20 cellular contexts compared by ENCODE assay signal in the genomic region with DNA sequence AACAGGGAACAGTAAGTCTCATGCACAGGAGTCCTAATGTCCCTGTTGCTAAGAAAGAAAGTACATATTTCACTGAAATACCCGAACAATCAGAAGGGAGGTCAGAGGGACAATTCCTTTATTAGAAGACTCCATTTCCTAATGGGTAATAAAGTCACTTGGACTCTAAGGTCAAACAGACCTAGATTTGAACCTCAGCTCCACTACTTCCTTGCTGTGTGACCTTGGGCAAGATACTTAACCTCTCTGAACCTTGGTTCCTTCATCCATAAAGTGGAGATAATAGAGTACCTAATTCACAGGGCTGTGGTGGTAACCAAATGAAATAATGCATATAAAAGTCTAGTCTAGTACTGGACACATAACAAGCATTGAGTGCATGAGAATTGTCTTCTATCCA. TPM values are rescaled to one million over a fixed set of nuclear protein-coding genes. Genes with fewer than 3 reads are reported as not detected.
DNase-seq lines count a peak whose midpoint lies in the region; ATAC-seq, FAIRE-seq and TF ChIP-seq lines count a peak whose summit lies in the region.
"Had no signal": no experiment of that assay in that cellular context is flagged by ENCODE, and none has a peak within 500 bp of the region (broad histone marks: within the 10 kb centered on the region; RNA-seq: fewer than 3 reads in every experiment).

No MANE protein-coding gene starts in this region.

- no peak overlapping the region for H3K27ac Mint-ChIP-seq in astrocyte (ENCODE audit: unreplicated experiment)
- H3K27ac Mint-ChIP-seq: CD4-positive, alpha-beta memory T cell; GM23338 had no signal

- TF ChIP-seq EP300 in HepG2 (IDR thresholded peaks at IDR 0.05; ENCODE audit: low read depth in 2 of 2, low read length in 2 of 2) = no peak
- no peak for TF ChIP-seq EP300 in HepG2 (CRISPR knock-in tag; IDR thresholded peaks at IDR 0.05; ENCODE audit: borderline replicate concordance)

- no peaks in the 10 kb centered on the region for H3K36me3 Mint-ChIP-seq in astrocyte (ENCODE audit: low read depth, unreplicated experiment)
- H3K36me3 Mint-ChIP-seq: CD4-positive, alpha-beta memory T cell had no signal

- peaks cover 33% of the 10 kb centered on the region for H3K27me3 Mint-ChIP-seq in astrocyte (ENCODE audit: low read depth, unreplicated experiment)

- no peaks in the 10 kb centered on the region for H4K20me1 ChIP-seq in HepG2 (ENCODE audit: insufficient read depth, low read length)
- H4K20me1 ChIP-seq in astrocyte (ENCODE audit: insufficient read depth, low read length) = no peaks in the 10 kb centered on the region

- 0% methylated on average over 1 of the region's 1 CpG for WGBS in HepG2 (ENCODE audit: low lambda C conversion rate)
- 22% methylated on average over 1 of the region's 1 CpG for WGBS in right lobe of liver (ENCODE audit: insufficient coverage, low coverage, low lambda C conversion rate, missing lambda C conversion rate)

- FAIRE-seq in HepG2 (lab: Jason Lieb, UNC) = no peak
- FAIRE-seq in astrocyte (lab: Jason Lieb, UNC) = peak; percentile 39
- no peak for FAIRE-seq in RCC 7860 (lab: Jason Lieb, UNC)
- FAIRE-seq: GM12892, GM19239, H54 had no signal

- ATAC-seq in HepG2 = no peak
- no peak for ATAC-seq in right lobe of liver
- no peak for ATAC-seq in GM18907 (IDR thresholded peaks at IDR 0.05; ENCODE audit: unreplicated experiment)

- 0 out of 5 replicates have a peak, but pooled peaks cover 0 to 8% of the 10 kb centered on the region in 2 experiments for H3K27me3 ChIP-seq in HepG2 (ENCODE audit: control insufficient read depth in 1 of 2, insufficient read depth in 2 of 2, low read length in 2 of 2)
- H3K27me3 ChIP-seq in right lobe of liver = no peaks in the 10 kb centered on the region
- no peaks in the 10 kb centered on the region for H3K27me3 ChIP-seq in astrocyte (ENCODE audit: insufficient read depth, low read length)

- DNase-seq in HepG2 (ENCODE audit: low spot score) = no peak
- DNase-seq in right lobe of liver = no peak
- DNase-seq in astrocyte (ENCODE audit: low read depth) = no peak
- peak; percentile 0 for DNase-seq in islet precursor cell
- no peak for DNase-seq in RCC 7860 (ENCODE audit: low spot score)
- DNase-seq in NCI-H774 (lab: John Stamatoyannopoulos, UW) = no peak
- DNase-seq: 8988T; Calu3; CD4-positive, alpha-beta memory T cell; COR-L47; DMS79 treated with DMSO at 0.1 percent for 48 hours had no signal

- intact Hi-C loops in HepG2 (cut with micrococcal nuclease; ENCODE audit: unreplicated experiment) (no loop called here), right lobe of liver (cut with DNase I) (no loop called here)

- H3K4me3 ChIP-seq in HepG2 (replicated peaks in 1 of 3; ENCODE audit: insufficient read depth in 1 of 3, low read depth in 2 of 3, low read length in 3 of 3) (no peak overlapping the region), right lobe of liver (no peak overlapping the region), astrocyte (ENCODE audit: insufficient read depth, low read depth, low read length) (no peak overlapping the region)
- H3K4me3 ChIP-seq: GM23338, HAP-1 had no signal

- no peak overlapping the region for H3K4me3 Mint-ChIP-seq in astrocyte (ENCODE audit: unreplicated experiment)
- H3K4me3 Mint-ChIP-seq: CD4-positive, alpha-beta memory T cell; GM23338 had no signal

- H3K36me3 ChIP-seq in HepG2 (replicated peaks in 1 of 2; ENCODE audit: control insufficient read depth in 1 of 2, insufficient read depth in 2 of 2, low read length in 2 of 2) (no peaks in the 10 kb centered on the region), right lobe of liver (no peaks in the 10 kb centered on the region), astrocyte (ENCODE audit: insufficient read depth, low read length) (no peaks in the 10 kb centered on the region)
- H3K36me3 ChIP-seq: HAP-1 had no signal

- H2AFZ ChIP-seq in HepG2 (ENCODE audit: low read length) (no peak overlapping the region), astrocyte (ENCODE audit: low read depth, low read length) (no peak overlapping the region)

- TF ChIP-seq RAD21 in HepG2 (CRISPR knock-in tag; IDR thresholded peaks at IDR 0.05) = no peak

- H3K4me1 ChIP-seq in HepG2 (ENCODE audit: insufficient read depth, low read length) (no peaks in the 10 kb centered on the region), right lobe of liver (no peaks in the 10 kb centered on the region), astrocyte (ENCODE audit: insufficient read depth, low read length) (no peaks in the 10 kb centered on the region)
- H3K4me1 ChIP-seq: HAP-1 had no signal

- no peak overlapping the region for H3K27ac ChIP-seq in HepG2 (ENCODE audit: extremely low read length, insufficient read depth, low read length)
- no peak overlapping the region for H3K27ac ChIP-seq in right lobe of liver
- no peak overlapping the region for H3K27ac ChIP-seq in astrocyte (ENCODE audit: low read depth, low read length)

- H3K9me3 Mint-ChIP-seq in astrocyte (ENCODE audit: unreplicated experiment) = no peaks in the 10 kb centered on the region
- H3K9me3 Mint-ChIP-seq: CD4-positive, alpha-beta memory T cell; GM23338 had no signal

- no peaks in the 10 kb centered on the region for H3K79me2 ChIP-seq in HepG2 (ENCODE audit: insufficient read depth, low read length)
- no peaks in the 10 kb centered on the region for H3K79me2 ChIP-seq in astrocyte (ENCODE audit: insufficient read depth, low read length)

- in situ Hi-C loops in HepG2 (cut with HindIII; ENCODE audit: extremely low pct_ligation_motif_present, low pct_unique_long_range_greater_than_20kb) = no loop called here

- H3K4me1 Mint-ChIP-seq in astrocyte (ENCODE audit: low read depth, unreplicated experiment) = peaks cover 9% of the 10 kb centered on the region
- H3K4me1 Mint-ChIP-seq: CD4-positive, alpha-beta memory T cell had no signal

- H3K4me2 ChIP-seq in HepG2 (ENCODE audit: low read depth, low read length) (no peak overlapping the region), astrocyte (ENCODE audit: low read length) (no peak overlapping the region)
- H3K4me2 ChIP-seq: GM23338 had no signal

- no peak overlapping the region for H3K9ac ChIP-seq in HepG2 (ENCODE audit: insufficient read depth, low read depth, low read length)
- no peak overlapping the region for H3K9ac ChIP-seq in astrocyte (ENCODE audit: low read length)

- H3K9me3 ChIP-seq in HepG2 (ENCODE audit: low read length) = no peaks in the 10 kb centered on the region
- H3K9me3 ChIP-seq in right lobe of liver = no peaks in the 10 kb centered on the region
- no peaks in the 10 kb centered on the region for H3K9me3 ChIP-seq in astrocyte (ENCODE audit: insufficient read depth, low read depth, low read length)
- H3K9me3 ChIP-seq: HAP-1 had no signal

- POLR2A ChIA-PET in HepG2 (lab: Yijun Ruan, JAX) = no interaction called here

- TF ChIP-seq POLR2A in HepG2 (IDR thresholded peaks at IDR 0.05; ENCODE audit: insufficient read depth in 1 of 2, low read depth in 2 of 2, low read length in 2 of 2) (no peak), right lobe of liver (IDR thresholded peaks at IDR 0.05) (no peak)

- TF ChIP-seq CTCF in HepG2 (CRISPR knock-in tag; IDR thresholded peaks at IDR 0.05) (no peak), right lobe of liver (IDR thresholded peaks at IDR 0.05) (no peak), astrocyte (IDR thresholded peaks at IDR 0.05; ENCODE audit: insufficient read depth, low read depth, low read length) (no peak)

- BruUV-seq in HepG2 (replicated peaks; lab: Mats Ljungman, UMichigan) = no TSS peak

- CTCF ChIA-PET in HepG2 (lab: Yijun Ruan, JAX; ENCODE audit: low intra/inter-chr PET ratio, low total read pairs) = no interaction called here

TF ChIP-seq in HepG2, 621 proteins besides CTCF, POLR2A, EP300 and RAD21:
- no peak for TF ChIP-seq RXRA (CRISPR knock-in tag; IDR thresholded peaks at IDR 0.05)
- TF ChIP-seq ZNF768 (CRISPR knock-in tag; IDR thresholded peaks at IDR 0.05) = peak; percentile 28; the same call in 1 of the 2 replicates

RNA-seq across cellular contexts. Expression of gene HABP2, which starts 29.2 kb away (rescaled TPM):
- total RNA-seq in HepG2 (2016; rRNA removed; fragmentation: Illumina TruSeq; extraction: Trizol) (0.13 TPM in 1 of 2 replicates, not detected in the other), right lobe of liver (100 to 1,000 TPM; 162 to 705 (median 372) TPM), astrocyte (not detected in 2 replicates)
- not detected in 2 replicates for total RNA-seq in HepG2 (2016; cell fraction: cytosol; rRNA removed; fragmentation: Illumina TruSeq; extraction: Trizol; ENCODE audit: low read depth)
- total RNA-seq in HepG2 (2016; cell fraction: insoluble cytoplasmic fraction; rRNA removed; fragmentation: Illumina TruSeq; extraction: Trizol) = 0.04 and 0.06 TPM in 2 replicates
- not detected in 2 replicates for total RNA-seq in HepG2 (2016; cell fraction: membrane; rRNA removed; fragmentation: Illumina TruSeq; extraction: Trizol)
- total RNA-seq in HepG2 (2016; cell fraction: nucleus; rRNA removed; fragmentation: Illumina TruSeq; extraction: Trizol) = 0.16 TPM in 1 of 2 replicates, not detected in the other
- polyA plus RNA-seq in HepG2 (2011; rRNA removed) = 0.12 TPM in 2 replicates
- polyA plus RNA-seq in HepG2 (2011; cell fraction: cytosol; rRNA removed) = 0.10 and 0.11 TPM in 2 replicates
- 0.03 and 0.06 TPM in 2 replicates for polyA plus RNA-seq in HepG2 (2011; cell fraction: nucleus; rRNA removed)
- 0.04 TPM in 1 of 2 replicates, not detected in the other for polyA plus RNA-seq in HepG2 (2012)
- polyA plus RNA-seq in HepG2 (2016; cell fraction: cytosol; fragmentation: Illumina TruSeq; extraction: Trizol; ENCODE audit: low read depth) = not detected in 2 replicates
- not detected in 2 replicates for polyA plus RNA-seq in HepG2 (2016; cell fraction: insoluble cytoplasmic fraction; fragmentation: Illumina TruSeq; extraction: Trizol; ENCODE audit: low read depth)
- polyA plus RNA-seq in HepG2 (2016; cell fraction: membrane; fragmentation: Illumina TruSeq; extraction: Trizol; ENCODE audit: low read depth) = not detected in 2 replicates
- polyA plus RNA-seq in HepG2 (2016; cell fraction: nucleus; fragmentation: Illumina TruSeq; extraction: Trizol; ENCODE audit: insufficient read depth, low read depth) = not detected in 2 replicates
- not detected in 2 replicates for polyA minus RNA-seq in HepG2 (2011; rRNA and poly(A)+ RNA removed; ENCODE audit: low replicate concordance)
- not detected in 2 replicates for polyA minus RNA-seq in HepG2 (2011; cell fraction: cytosol; rRNA and poly(A)+ RNA removed)
- polyA minus RNA-seq in HepG2 (2011; cell fraction: nucleus; rRNA and poly(A)+ RNA removed) = not detected in 2 replicates
- total RNA-seq: A673; CD4-positive, alpha-beta memory T cell; Daoy; G401; GM23338 had no signal
- polyA plus RNA-seq: CD4-positive, alpha-beta memory T cell; GM23338 had no signal

Comparison
In these comparisons a context has a peak if more than half of its experiments do, and no peak if none do; other contexts are left out.
1. RNA of gene HABP2, which starts 29.2 kb away (total RNA-seq): 162 to 705 TPM in right lobe of liver; 0.04 to 0.16 TPM in HepG2 and not detected in astrocyte; every median in the first group is over 100 times any median in the second.